In genomic region chr9:120432600-120432999, GRCh38 we compare ENCODE assay signal across 16 cellular contexts.
DNase-seq lines count a peak whose midpoint lies in the region; ATAC-seq and TF ChIP-seq lines count a peak whose summit lies in the region.
"Had no signal": no experiment of that assay in that cellular context is flagged by ENCODE, and none has a peak within 500 bp of the region (broad histone marks: within the 10 kb centered on the region; RNA-seq: fewer than 3 reads in every experiment).

No MANE protein-coding gene starts in this region.

- H3K9me3 Mint-ChIP-seq in IgD-negative memory B cell, result no peaks in the 10 kb centered on the region
- H3K9me3 Mint-ChIP-seq in osteocyte (ENCODE audit: unreplicated experiment), result no peaks in the 10 kb centered on the region
- H3K9me3 Mint-ChIP-seq: CD8-positive, alpha-beta T cell had no signal

- DNase-seq in T-helper 17 cell (no peak), left lung (no peak), osteocyte (ENCODE audit: extremely low spot score, unreplicated experiment) (no peak), NCI-H2196 treated with DMSO at 0.1 percent for 48 hours (lab: John Stamatoyannopoulos, UW; ENCODE audit: unreplicated experiment) (no peak), cerebellar cortex (ENCODE audit: low spot score) (no peak)
- DNase-seq: BE2C; CD8-positive, alpha-beta T cell; COR-L47; DMS153; DND-41; GDM1 had no signal

- H3K36me3 Mint-ChIP-seq in IgD-negative memory B cell, result peaks cover 4% of the 10 kb centered on the region
- H3K36me3 Mint-ChIP-seq in T-helper 17 cell (ENCODE audit: low read depth), result peaks cover 8% of the 10 kb centered on the region
- peaks cover 10% of the 10 kb centered on the region for H3K36me3 Mint-ChIP-seq in osteocyte (ENCODE audit: unreplicated experiment)

- no peak for TF ChIP-seq CTCF in left lung (IDR thresholded peaks at IDR 0.05)
- no peak for TF ChIP-seq CTCF in osteocyte (IDR thresholded peaks at IDR 0.05)

- H3K4me1 ChIP-seq in left lung, result peaks cover 10 to 56% of the 10 kb centered on the region in 2 donors
- H3K4me1 ChIP-seq: A549, BE2C, HAP-1 had no signal

- no peak overlapping the region for H3K4me3 Mint-ChIP-seq in IgD-negative memory B cell
- H3K4me3 Mint-ChIP-seq in T-helper 17 cell, result no peak overlapping the region
- H3K4me3 Mint-ChIP-seq in osteocyte (ENCODE audit: unreplicated experiment), result no peak overlapping the region
- H3K4me3 Mint-ChIP-seq: CD8-positive, alpha-beta T cell had no signal

- H3K36me3 ChIP-seq in left lung, result peaks cover 0 to 9% of the 10 kb centered on the region in 2 donors

- H3K27ac ChIP-seq in left lung, result peak overlapping the region in 1 of 2 donors; percentile 16
- H3K27ac ChIP-seq: A549, C4-2B had no signal

- H3K27me3 Mint-ChIP-seq in IgD-negative memory B cell (no peaks in the 10 kb centered on the region), T-helper 17 cell (no peaks in the 10 kb centered on the region), osteocyte (ENCODE audit: unreplicated experiment) (no peaks in the 10 kb centered on the region)

- intact Hi-C loops in left lung (cut with DNase I), result no loop called here

- H3K27ac Mint-ChIP-seq in IgD-negative memory B cell, result peak overlapping the region in 2 of 3 donors; percentile 40 to 64
- H3K27ac Mint-ChIP-seq in T-helper 17 cell, result peak overlapping the region; percentile 53
- peak overlapping the region; percentile 18 for H3K27ac Mint-ChIP-seq in osteocyte (ENCODE audit: unreplicated experiment)

- H3K27me3 ChIP-seq in left lung, result no peaks in the 10 kb centered on the region
- H3K27me3 ChIP-seq: BE2C had no signal

- H3K9me3 ChIP-seq in T-helper 17 cell (ENCODE audit: control insufficient read depth, low read length, poor library complexity, severe bottlenecking) (no peaks in the 10 kb centered on the region), left lung (no peaks in the 10 kb centered on the region)
- H3K9me3 ChIP-seq: A549, BE2C, HAP-1 had no signal

- H3K4me1 Mint-ChIP-seq in IgD-negative memory B cell (peaks cover 1 to 20% (median 17%) of the 10 kb centered on the region in 3 donors), T-helper 17 cell (peaks cover 9% of the 10 kb centered on the region), osteocyte (ENCODE audit: unreplicated experiment) (peaks cover 22% of the 10 kb centered on the region)

- ATAC-seq in T-helper 17 cell (peak; percentile 33), left lung (peak; percentile 75), GM18498 (IDR thresholded peaks at IDR 0.05; ENCODE audit: unreplicated experiment) (no peak)
- ATAC-seq: A549; CD8-positive, alpha-beta T cell had no signal

- no peak overlapping the region for H3K4me3 ChIP-seq in left lung
- H3K4me3 ChIP-seq: A549, HAP-1 had no signal
